Comparison of ENCODE assay signal across 1 cellular context in genomic region chr17:80663783-80664206, GRCh38.
TF ChIP-seq lines count a peak whose summit lies in the region.

No MANE protein-coding gene starts in this region.

TF ChIP-seq in GM23338, 12 proteins besides CTCF, POLR2A, EP300 and RAD21 (continued from another document):
- TF ChIP-seq, protein P1, sequence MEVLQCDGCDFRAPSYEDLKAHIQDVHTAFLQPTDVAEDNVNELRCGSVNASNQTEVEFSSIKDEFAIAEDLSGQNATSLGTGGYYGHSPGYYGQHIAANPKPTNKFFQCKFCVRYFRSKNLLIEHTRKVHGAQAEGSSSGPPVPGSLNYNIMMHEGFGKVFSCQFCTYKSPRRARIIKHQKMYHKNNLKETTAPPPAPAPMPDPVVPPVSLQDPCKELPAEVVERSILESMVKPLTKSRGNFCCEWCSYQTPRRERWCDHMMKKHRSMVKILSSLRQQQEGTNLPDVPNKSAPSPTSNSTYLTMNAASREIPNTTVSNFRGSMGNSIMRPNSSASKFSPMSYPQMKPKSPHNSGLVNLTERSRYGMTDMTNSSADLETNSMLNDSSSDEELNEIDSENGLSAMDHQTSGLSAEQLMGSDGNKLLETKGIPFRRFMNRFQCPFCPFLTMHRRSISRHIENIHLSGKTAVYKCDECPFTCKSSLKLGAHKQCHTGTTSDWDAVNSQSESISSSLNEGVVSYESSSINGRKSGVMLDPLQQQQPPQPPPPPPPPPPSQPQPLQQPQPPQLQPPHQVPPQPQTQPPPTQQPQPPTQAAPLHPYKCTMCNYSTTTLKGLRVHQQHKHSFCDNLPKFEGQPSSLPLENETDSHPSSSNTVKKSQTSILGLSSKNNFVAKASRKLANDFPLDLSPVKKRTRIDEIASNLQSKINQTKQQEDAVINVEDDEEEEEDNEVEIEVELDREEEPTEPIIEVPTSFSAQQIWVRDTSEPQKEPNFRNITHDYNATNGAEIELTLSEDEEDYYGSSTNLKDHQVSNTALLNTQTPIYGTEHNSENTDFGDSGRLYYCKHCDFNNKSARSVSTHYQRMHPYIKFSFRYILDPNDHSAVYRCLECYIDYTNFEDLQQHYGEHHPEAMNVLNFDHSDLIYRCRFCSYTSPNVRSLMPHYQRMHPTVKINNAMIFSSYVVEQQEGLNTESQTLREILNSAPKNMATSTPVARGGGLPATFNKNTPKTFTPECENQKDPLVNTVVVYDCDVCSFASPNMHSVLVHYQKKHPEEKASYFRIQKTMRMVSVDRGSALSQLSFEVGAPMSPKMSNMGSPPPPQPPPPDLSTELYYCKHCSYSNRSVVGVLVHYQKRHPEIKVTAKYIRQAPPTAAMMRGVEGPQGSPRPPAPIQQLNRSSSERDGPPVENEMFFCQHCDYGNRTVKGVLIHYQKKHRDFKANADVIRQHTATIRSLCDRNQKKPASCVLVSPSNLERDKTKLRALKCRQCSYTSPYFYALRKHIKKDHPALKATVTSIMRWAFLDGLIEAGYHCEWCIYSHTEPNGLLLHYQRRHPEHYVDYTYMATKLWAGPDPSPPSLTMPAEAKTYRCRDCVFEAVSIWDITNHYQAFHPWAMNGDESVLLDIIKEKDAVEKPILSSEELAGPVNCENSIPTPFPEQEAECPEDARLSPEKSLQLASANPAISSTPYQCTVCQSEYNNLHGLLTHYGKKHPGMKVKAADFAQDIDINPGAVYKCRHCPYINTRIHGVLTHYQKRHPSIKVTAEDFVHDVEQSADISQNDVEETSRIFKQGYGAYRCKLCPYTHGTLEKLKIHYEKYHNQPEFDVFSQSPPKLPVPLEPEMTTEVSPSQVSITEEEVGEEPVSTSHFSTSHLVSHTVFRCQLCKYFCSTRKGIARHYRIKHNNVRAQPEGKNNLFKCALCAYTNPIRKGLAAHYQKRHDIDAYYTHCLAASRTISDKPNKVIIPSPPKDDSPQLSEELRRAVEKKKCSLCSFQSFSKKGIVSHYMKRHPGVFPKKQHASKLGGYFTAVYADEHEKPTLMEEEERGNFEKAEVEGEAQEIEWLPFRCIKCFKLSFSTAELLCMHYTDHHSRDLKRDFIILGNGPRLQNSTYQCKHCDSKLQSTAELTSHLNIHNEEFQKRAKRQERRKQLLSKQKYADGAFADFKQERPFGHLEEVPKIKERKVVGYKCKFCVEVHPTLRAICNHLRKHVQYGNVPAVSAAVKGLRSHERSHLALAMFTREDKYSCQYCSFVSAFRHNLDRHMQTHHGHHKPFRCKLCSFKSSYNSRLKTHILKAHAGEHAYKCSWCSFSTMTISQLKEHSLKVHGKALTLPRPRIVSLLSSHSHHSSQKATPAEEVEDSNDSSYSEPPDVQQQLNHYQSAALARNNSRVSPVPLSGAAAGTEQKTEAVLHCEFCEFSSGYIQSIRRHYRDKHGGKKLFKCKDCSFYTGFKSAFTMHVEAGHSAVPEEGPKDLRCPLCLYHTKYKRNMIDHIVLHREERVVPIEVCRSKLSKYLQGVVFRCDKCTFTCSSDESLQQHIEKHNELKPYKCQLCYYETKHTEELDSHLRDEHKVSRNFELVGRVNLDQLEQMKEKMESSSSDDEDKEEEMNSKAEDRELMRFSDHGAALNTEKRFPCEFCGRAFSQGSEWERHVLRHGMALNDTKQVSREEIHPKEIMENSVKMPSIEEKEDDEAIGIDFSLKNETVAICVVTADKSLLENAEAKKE (CRISPR knock-in tag; IDR thresholded peaks at IDR 0.05): no peak
- no peak for TF ChIP-seq ZNF331 (CRISPR knock-in tag; IDR thresholded peaks at IDR 0.05; ENCODE audit: low read depth)
- TF ChIP-seq EZH2 (IDR thresholded peaks at IDR 0.05; ENCODE audit: low read depth, unreplicated experiment): no peak
- no peak for TF ChIP-seq EZH2phosphoT487 (IDR thresholded peaks at IDR 0.05; ENCODE audit: unreplicated experiment)
- no peak for TF ChIP-seq NANOG (IDR thresholded peaks at IDR 0.05; ENCODE audit: borderline replicate concordance)
- TF ChIP-seq STAT1 (IDR thresholded peaks at IDR 0.05; ENCODE audit: unreplicated experiment): no peak
- no peak for TF ChIP-seq ETS1 (IDR thresholded peaks at IDR 0.05)
